Comparison of ENCODE assay signal across 15 cellular contexts in genomic region chr16:57029161-57030160, GRCh38. TPM values are rescaled to one million over a fixed set of nuclear protein-coding genes. Genes with fewer than 3 reads are reported as not detected.
DNase-seq lines count a peak whose midpoint lies in the region; ATAC-seq, FAIRE-seq and TF ChIP-seq lines count a peak whose summit lies in the region.
"Had no signal": no experiment of that assay in that cellular context is flagged by ENCODE, and none has a peak within 500 bp of the region (broad histone marks: within the 10 kb centered on the region; RNA-seq: fewer than 3 reads in every experiment).

No MANE protein-coding gene starts in this region.

- in situ Hi-C loops in IMR-90 (cut with MboI; ENCODE audit: low sequenced_read_pairs) = no loop called here

- no peak overlapping the region for H2BK20ac ChIP-seq in IMR-90 (ENCODE audit: low read depth, low read length)

- TF ChIP-seq POLR2A in IMR-90 (IDR thresholded peaks at IDR 0.05; ENCODE audit: low read depth, low read length) = no peak

- no peak overlapping the region for H3K4me2 ChIP-seq in IMR-90 (ENCODE audit: low read depth, low read length)
- H3K4me2 ChIP-seq in neuronal stem cell (ENCODE audit: insufficient read depth, low read length, poor library complexity, severe bottlenecking) = no peak overlapping the region

- peak; percentile 52 for FAIRE-seq in bronchial epithelial cell (lab: Jason Lieb, UNC)

- H3K36me3 ChIP-seq in IMR-90 (ENCODE audit: control insufficient read depth, insufficient read depth, low read length) (peaks cover 11% of the 10 kb centered on the region; the same call in 1 of the 2 replicates), bronchial epithelial cell (ENCODE audit: control insufficient read depth, insufficient read depth, low read length) (no peaks in the 10 kb centered on the region), neuronal stem cell (replicated peaks in 1 of 2; ENCODE audit: control insufficient read depth in 2 of 2, insufficient read depth in 2 of 2, low read length in 2 of 2) (no peaks in the 10 kb centered on the region)

- H2BK12ac ChIP-seq in neuronal stem cell (ENCODE audit: low read length) = no peak overlapping the region

- dilution Hi-C loops in IMR-90 (cut with HindIII; ENCODE audit: low sequenced_read_pairs, unreplicated experiment) = no loop called here

- POLR2A ChIA-PET in IMR-90 (lab: Charles Lee; ENCODE audit: unreplicated experiment) = no interaction called here

- no peak for TF ChIP-seq RAD21 in IMR-90 (IDR thresholded peaks at IDR 0.05; ENCODE audit: low read length)

- H2AFZ ChIP-seq in IMR-90 (replicated peaks; ENCODE audit: low read length, poor library complexity) (no peak overlapping the region), neuronal stem cell (ENCODE audit: low read length) (no peak overlapping the region)

- no peak overlapping the region for H2BK5ac ChIP-seq in IMR-90 (ENCODE audit: low read depth, low read length, poor library complexity, severe bottlenecking)
- H2BK5ac ChIP-seq in neuronal stem cell (ENCODE audit: low read length) = no peak overlapping the region

- 0 out of 2 replicates have a peak, but pooled peaks cover 2% of the 10 kb centered on the region for H3K4me1 ChIP-seq in IMR-90 (ENCODE audit: control insufficient read depth, insufficient read depth, low read length)
- H3K4me1 ChIP-seq in neuronal stem cell (ENCODE audit: control insufficient read depth in 2 of 2, insufficient read depth in 1 of 2, low read depth in 1 of 2, low read length in 2 of 2) = peaks cover 0 to 2% of the 10 kb centered on the region in 2 donors
- H3K4me1 ChIP-seq: right atrium auricular region had no signal

- peaks cover 21% of the 10 kb centered on the region for H3K9me1 ChIP-seq in IMR-90 (ENCODE audit: insufficient read depth, low read length)

- no peak overlapping the region for H4K8ac ChIP-seq in IMR-90 (ENCODE audit: low read depth in 2 of 2, low read length in 2 of 2)
- no peak overlapping the region for H4K8ac ChIP-seq in neuronal stem cell (ENCODE audit: low read depth, low read length)

- H3K23ac ChIP-seq in IMR-90 (ENCODE audit: low read depth, low read length) = no peak overlapping the region
- H3K23ac ChIP-seq in neuronal stem cell (ENCODE audit: low read depth, low read length, poor library complexity) = no peak overlapping the region

- intact Hi-C loops in IMR-90 (cut with micrococcal nuclease) = no loop called here

- peak overlapping the region; percentile 70 for H2AK9ac ChIP-seq in IMR-90 (replicated peaks; ENCODE audit: low read depth, low read length, poor library complexity)

- H4K20me1 ChIP-seq in IMR-90 (ENCODE audit: insufficient read depth, low read length) = peaks cover 4% of the 10 kb centered on the region; the same call in 1 of the 2 replicates

- H3K4me3 ChIP-seq in IMR-90 (ENCODE audit: insufficient read depth, low read depth, low read length) (no peak overlapping the region), bronchial epithelial cell (ENCODE audit: low read depth, low read length) (no peak overlapping the region), neuronal stem cell (ENCODE audit: low read length in 2 of 2) (no peak overlapping the region), coronary artery (no peak overlapping the region)
- H3K4me3 ChIP-seq: right atrium auricular region, suprapubic skin had no signal

- H4K5ac ChIP-seq in IMR-90 (ENCODE audit: low read depth, low read length) = no peak overlapping the region

- TF ChIP-seq CTCF in IMR-90 (conservative IDR thresholded peaks at IDR 0.05; ENCODE audit: low read depth, low read length) = no peak
- TF ChIP-seq CTCF in bronchial epithelial cell (IDR thresholded peaks at IDR 0.05; ENCODE audit: insufficient read depth, low read length, severe bottlenecking) = no peak
- TF ChIP-seq CTCF in coronary artery (IDR thresholded peaks at IDR 0.05) = no peak

- H3K27me3 ChIP-seq in IMR-90 (ENCODE audit: control insufficient read depth, insufficient read depth, low read length) (no peaks in the 10 kb centered on the region), bronchial epithelial cell (ENCODE audit: control insufficient read depth, insufficient read depth, low read length) (no peaks in the 10 kb centered on the region), neuronal stem cell (ENCODE audit: control insufficient read depth in 3 of 3, insufficient read depth in 3 of 3, low read depth in 1 of 3, low read length in 3 of 3) (peaks cover 0 to 23% (median 0%) of the 10 kb centered on the region in 3 experiments)
- H3K27me3 ChIP-seq: right atrium auricular region, suprapubic skin had no signal

- no peaks in the 10 kb centered on the region for H3K9me3 ChIP-seq in IMR-90 (ENCODE audit: control insufficient read depth, insufficient read depth, low read length)
- no peaks in the 10 kb centered on the region for H3K9me3 ChIP-seq in neuronal stem cell (replicated peaks in 1 of 2; ENCODE audit: control insufficient read depth in 2 of 2, insufficient read depth in 1 of 2, low read depth in 1 of 2, low read length in 2 of 2)
- H3K9me3 ChIP-seq: right atrium auricular region, suprapubic skin had no signal

- DNase-seq in EH (ENCODE audit: low read depth) (peak; percentile 61), IMR-90 (peak; percentile 77), bronchial epithelial cell (ENCODE audit: low read depth) (peak; percentile 84), neuronal stem cell (ENCODE audit: low spot score) (no peak), C1 segment of cervical spinal cord (lab: John Stamatoyannopoulos, UW) (no peak), coronary artery (ENCODE audit: low spot score) (no peak)
- DNase-seq in activated CD4-positive, CD25-positive, alpha-beta regulatory T cell treated with anti-CD3 and anti-CD28 coated beads, Interleukin-2, amount 50 U/mL, for 72 hours = no peak
- DNase-seq: activated CD4-positive, alpha-beta T cell treated with anti-CD3 and anti-CD28 coated beads for 1 hour; amniotic stem cell; DMS79; hippocampal formation; NCI-H446; Right ventricle myocardium superior had no signal

- H3K18ac ChIP-seq in IMR-90 (ENCODE audit: low read depth, low read length) (no peak overlapping the region), neuronal stem cell (ENCODE audit: low read length) (peak overlapping the region; percentile 25)

- WGBS in IMR-90 (ENCODE audit: extremely low coverage in 2 of 2, insufficient read length in 1 of 2), 2 experiments = 100% methylated on average over 1 of the region's 16 CpGs; no CpG with 5 or more reads in 1 of the 2 experiments
- no CpG with 5 or more reads among the region's 16 CpGs for WGBS in neuronal stem cell (ENCODE audit: extremely low coverage in 2 of 2, insufficient read length in 2 of 2, insufficient replicate concordance in 1 of 2), 2 donors

- H3K79me1 ChIP-seq in IMR-90 (ENCODE audit: low read depth in 1 of 2, low read length in 2 of 2) (no peaks in the 10 kb centered on the region), neuronal stem cell (ENCODE audit: low read depth, low read length) (no peaks in the 10 kb centered on the region)

- H3K4ac ChIP-seq in IMR-90 (ENCODE audit: low read depth, low read length) = no peak overlapping the region
- H3K4ac ChIP-seq in neuronal stem cell (ENCODE audit: low read length) = no peak overlapping the region

- H3K56ac ChIP-seq in IMR-90 (ENCODE audit: extremely low read depth, insufficient read depth, low read length) = no peak overlapping the region

- H2BK120ac ChIP-seq in IMR-90 (ENCODE audit: low read depth, low read length) = no peak overlapping the region
- no peak overlapping the region for H2BK120ac ChIP-seq in neuronal stem cell (ENCODE audit: low read depth, low read length)

- no peak overlapping the region for H3K14ac ChIP-seq in IMR-90 (replicated peaks; ENCODE audit: low read depth, low read length)
- no peak overlapping the region for H3K14ac ChIP-seq in neuronal stem cell (ENCODE audit: low read length)

- no peak overlapping the region for H3K27ac ChIP-seq in IMR-90 (ENCODE audit: insufficient read depth, low read length)
- H3K27ac ChIP-seq in neuronal stem cell (replicated peaks; ENCODE audit: low read length) = no peak overlapping the region
- H3K27ac ChIP-seq in coronary artery = no peak overlapping the region
- H3K27ac ChIP-seq: right atrium auricular region, suprapubic skin had no signal

- no TSS peak for BruUV-seq in IMR-90 (replicated peaks; lab: Mats Ljungman, UMichigan)

- H2AK5ac ChIP-seq in IMR-90 (ENCODE audit: low read depth, low read length) = 0 out of 2 replicates have a peak overlapping the region, but pooled peaks have one; percentile 31
- H2AK5ac ChIP-seq in neuronal stem cell (ENCODE audit: low read depth, low read length) = no peak overlapping the region

- H2BK15ac ChIP-seq in IMR-90 (ENCODE audit: low read depth, low read length) = no peak overlapping the region
- no peak overlapping the region for H2BK15ac ChIP-seq in neuronal stem cell (ENCODE audit: low read length)

- H3K9ac ChIP-seq in IMR-90 (ENCODE audit: low read depth, low read length) (no peak overlapping the region), neuronal stem cell (ENCODE audit: low read depth, low read length, poor library complexity) (peak overlapping the region; percentile 22)

- peak; percentile 54 for ATAC-seq in IMR-90 (ENCODE audit: low read depth)

- H4K91ac ChIP-seq in IMR-90 (ENCODE audit: insufficient read depth, low read depth, low read length) = no peak overlapping the region
- H4K91ac ChIP-seq in neuronal stem cell (ENCODE audit: low read depth, low read length, poor library complexity) = no peak overlapping the region

- CTCF ChIA-PET in IMR-90 (lab: Yijun Ruan, JAX) = interaction anchor here (0.6 to 1.1 kb wide), 2 partner anchors 9 to 53 kb away, joined by 3 to 4 read pairs; no protein-coding TSS in a partner anchor

TF ChIP-seq in IMR-90, 13 proteins besides CTCF, POLR2A, EP300 and RAD21 (continues in another document):
- TF ChIP-seq CHD1 (IDR thresholded peaks at IDR 0.05; ENCODE audit: low read depth, low read length) (no peak), RCOR1 (IDR thresholded peaks at IDR 0.05; ENCODE audit: insufficient replicate concordance, low read length) (peak; percentile 81), NFE2L2 (IDR thresholded peaks at IDR 0.05; ENCODE audit: low read depth, low read length) (no peak), USF2 (IDR thresholded peaks at IDR 0.05; ENCODE audit: low read depth, low read length) (no peak), RFX5 (IDR thresholded peaks at IDR 0.05; ENCODE audit: low read depth, low read length) (no peak)

RNA-seq across cellular contexts. Expression of gene NLRC5, which starts 40.1 kb away (rescaled TPM):
- total RNA-seq in IMR-90 (2012; rRNA removed) (5.3 and 9.1 TPM in 2 replicates), bronchial epithelial cell (2.1 and 2.2 TPM in 2 replicates)
- polyA plus RNA-seq in IMR-90 (2012; rRNA removed) = 14.9 and 15.8 TPM in 2 replicates
- polyA plus RNA-seq in IMR-90 (2012; cell fraction: cytosol; rRNA removed) = 6.1 and 7.0 TPM in 2 replicates
- 69.7 and 95.5 TPM in 2 replicates for polyA plus RNA-seq in IMR-90 (2012; cell fraction: nucleus; rRNA removed; ENCODE audit: low replicate concordance)
- polyA plus RNA-seq in neuronal stem cell (2013, experiment 1 of 2) = 0.06 TPM
- polyA plus RNA-seq in neuronal stem cell (2013, experiment 2 of 2) = 0.39 TPM

Comparison
In these comparisons a context has a peak if more than half of its experiments do, and no peak if none do; other contexts are left out.
1. DNase-seq: peak in EH (single experiment), IMR-90 (single experiment) and bronchial epithelial cell (single experiment); none in neuronal stem cell (single experiment), C1 segment of cervical spinal cord (0 of 14), activated CD4-positive, CD25-positive, alpha-beta regulatory T cell treated with anti-CD3 and anti-CD28 coated beads, Interleukin-2, amount 50 U/mL, for 72 hours (single experiment) and coronary artery (single experiment).